Comparison of ENCODE assay signal across 27 cellular contexts in the genomic region with DNA sequence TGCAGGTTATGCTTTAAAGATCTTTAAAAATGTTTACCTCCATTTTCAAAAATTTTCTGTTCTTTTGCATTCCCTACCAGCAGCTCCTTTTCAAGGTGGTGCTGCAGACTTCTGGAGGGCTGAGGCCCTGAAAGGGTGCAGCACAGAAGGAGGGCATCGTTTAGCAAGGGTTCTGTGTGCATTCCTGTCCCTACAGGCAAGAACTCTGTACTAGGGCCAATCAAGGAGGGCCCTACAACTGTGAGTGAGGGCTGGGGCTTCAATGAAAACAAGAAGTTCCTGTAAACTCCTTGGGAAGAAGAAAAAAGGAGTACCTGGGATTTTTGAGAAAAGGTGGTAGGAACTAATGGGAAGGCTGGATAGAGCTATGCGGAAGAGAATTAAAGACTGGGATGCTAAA. TPM values are rescaled to one million over a fixed set of nuclear protein-coding genes. Genes with fewer than 3 reads are reported as not detected.
"Had no signal": no experiment of that assay in that cellular context is flagged by ENCODE, and none has a peak within 500 bp of the region (broad histone marks: within the 10 kb centered on the region; RNA-seq: fewer than 3 reads in every experiment).

No MANE protein-coding gene starts in this region.

- H3K27me3 ChIP-seq: dorsolateral prefrontal cortex, gastrocnemius medialis, left lung, ovary, sigmoid colon, testis, tibial artery had no signal

- H3K4me1 ChIP-seq: gastrocnemius medialis, left lung, psoas muscle, sigmoid colon, testis had no signal

- DNase-seq: dorsolateral prefrontal cortex; effector CD4-positive, alpha-beta T cell; foreskin fibroblast; gastrocnemius medialis; head of caudate nucleus; left cardiac atrium; left lung; mesenchymal stem cell; midbrain; naive thymus-derived CD4-positive, alpha-beta T cell; occipital lobe; ovary; posterior cingulate gyrus; psoas muscle; right cardiac atrium; sigmoid colon; stimulated activated CD4-positive, alpha-beta T cell treated with anti-CD3 and anti-CD28 coated beads, Interleukin-2, amount 100 ng/mL, for 24 hours; stimulated activated CD4-positive, alpha-beta T cell treated with anti-CD3 and anti-CD28 coated beads, Interleukin-4, amount 100 ng/mL, for 24 hours; stimulated activated naive CD4-positive, alpha-beta T cell treated with Interleukin-2 at 50 U/mL for 16 hours; substantia nigra; testis; tibial artery had no signal

- H3K4me1 Mint-ChIP-seq: naive thymus-derived CD4-positive, alpha-beta T cell; stimulated activated effector memory CD8-positive, alpha-beta T cell treated with anti-CD3 and anti-CD28 coated beads, Interleukin-12 subunit alpha, Interleukin-12 subunit beta, amount 100 ng/mL, for 72 hours had no signal

- H3K9me3 ChIP-seq: gastrocnemius medialis, ovary, psoas muscle, sigmoid colon, testis, tibial artery had no signal

- ATAC-seq: esophagus mucosa; gastrocnemius medialis; left cardiac atrium; left lung; naive thymus-derived CD4-positive, alpha-beta T cell; psoas muscle; right cardiac atrium; stimulated activated effector memory CD8-positive, alpha-beta T cell treated with anti-CD3 and anti-CD28 coated beads, Interleukin-12 subunit alpha, Interleukin-12 subunit beta, amount 100 ng/mL, for 72 hours had no signal

- H3K9me3 Mint-ChIP-seq: stimulated activated effector memory CD8-positive, alpha-beta T cell treated with anti-CD3 and anti-CD28 coated beads, Interleukin-12 subunit alpha, Interleukin-12 subunit beta, amount 100 ng/mL, for 72 hours had no signal

- H3K27ac ChIP-seq: dorsolateral prefrontal cortex, epithelial cell of prostate, gastrocnemius medialis, left lung, ovary, psoas muscle, sigmoid colon, testis, tibial artery had no signal

- H3K36me3 Mint-ChIP-seq: naive thymus-derived CD4-positive, alpha-beta T cell; stimulated activated effector memory CD8-positive, alpha-beta T cell treated with anti-CD3 and anti-CD28 coated beads, Interleukin-12 subunit alpha, Interleukin-12 subunit beta, amount 100 ng/mL, for 72 hours; type B pancreatic cell had no signal

- H3K4me3 Mint-ChIP-seq: naive thymus-derived CD4-positive, alpha-beta T cell; nephron; stimulated activated effector memory CD8-positive, alpha-beta T cell treated with anti-CD3 and anti-CD28 coated beads, Interleukin-12 subunit alpha, Interleukin-12 subunit beta, amount 100 ng/mL, for 72 hours; type B pancreatic cell had no signal

- H3K36me3 ChIP-seq: gastrocnemius medialis, left lung, ovary, sigmoid colon, tibial artery had no signal

- H3K4me3 ChIP-seq: dorsolateral prefrontal cortex, gastrocnemius medialis, left lung, ovary, psoas muscle, sigmoid colon, testis, tibial artery had no signal

- H3K27ac Mint-ChIP-seq: naive thymus-derived CD4-positive, alpha-beta T cell; stimulated activated effector memory CD8-positive, alpha-beta T cell treated with anti-CD3 and anti-CD28 coated beads, Interleukin-12 subunit alpha, Interleukin-12 subunit beta, amount 100 ng/mL, for 72 hours; type B pancreatic cell had no signal

RNA-seq across cellular contexts. Expression of gene CSRP2, which starts 50.7 kb away (rescaled TPM):
- total RNA-seq: naive thymus-derived CD4-positive, alpha-beta T cell had no signal
